34 cellular contexts compared by ENCODE assay signal in the genomic region with DNA sequence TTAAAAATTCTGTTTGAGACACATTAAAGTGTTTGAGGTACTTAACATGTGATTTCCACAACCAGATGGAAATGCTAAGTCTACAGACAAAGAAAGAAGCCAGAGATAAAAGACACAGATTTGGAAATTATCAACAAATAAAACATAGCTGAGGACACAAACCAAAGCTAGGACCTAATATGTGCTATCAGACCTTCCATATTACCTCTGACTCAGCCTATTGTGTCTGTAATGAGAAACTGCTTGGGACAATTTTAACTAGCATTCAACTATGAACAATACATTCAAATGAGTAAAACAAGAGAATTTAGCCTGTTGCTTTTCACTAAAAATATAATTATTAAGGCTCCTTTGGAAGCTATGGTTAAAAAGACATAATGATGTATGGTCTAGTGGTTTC. TPM values are rescaled to one million over a fixed set of nuclear protein-coding genes. Genes with fewer than 3 reads are reported as not detected.
"Had no signal": no experiment of that assay in that cellular context is flagged by ENCODE, and none has a peak within 500 bp of the region (broad histone marks: within the 10 kb centered on the region; RNA-seq: fewer than 3 reads in every experiment).

No MANE protein-coding gene starts in this region.

- H3K4me1 Mint-ChIP-seq: activated CD4-positive, alpha-beta memory T cell treated with anti-CD3 and anti-CD28 coated beads, Interleukin-2, amount 10 ng/mL, durations not matched to agents 7 days and 5 days; activated CD4-positive, alpha-beta T cell treated with anti-CD3 and anti-CD28 coated beads for 36 hours; activated CD4-positive, alpha-beta T cell treated with anti-CD3 and anti-CD28 coated beads, Interleukin-2, amount 10 ng/mL, durations not matched to agents 24 days and 14 days; activated naive CD4-positive, alpha-beta T cell treated with anti-CD3 and anti-CD28 coated beads, Interleukin-2, amount 10 ng/mL, durations not matched to agents 7 days and 5 days; activated naive CD8-positive, alpha-beta T cell treated with anti-CD3 and anti-CD28 coated beads, Interleukin-2, amount 10 ng/mL, durations not matched to agents 7 days and 5 days; brain had no signal

- H3K27ac ChIP-seq: ascending aorta, breast epithelium, cardiac muscle cell, colonic mucosa, dorsolateral prefrontal cortex, epithelial cell of prostate, esophagus squamous epithelium, foreskin keratinocyte, gastrocnemius medialis, heart left ventricle had no signal

- H3K36me3 ChIP-seq: breast epithelium, colonic mucosa had no signal

- ATAC-seq: activated CD4-positive, alpha-beta T cell treated with anti-CD3 and anti-CD28 coated beads for 36 hours; activated naive CD4-positive, alpha-beta T cell treated with anti-CD3 and anti-CD28 coated beads, Interleukin-2, amount 50 U/mL, for 72 hours; activated T-cell treated with anti-CD3 and anti-CD28 coated beads, Interleukin-2, amount 50 U/mL, for 72 hours; foreskin keratinocyte; gastrocnemius medialis; heart left ventricle; T-helper 17 cell had no signal

- H3K36me3 Mint-ChIP-seq: activated naive CD4-positive, alpha-beta T cell treated with anti-CD3 and anti-CD28 coated beads, Interleukin-2, amount 10 ng/mL, durations not matched to agents 7 days and 5 days had no signal

- H3K27me3 ChIP-seq: ascending aorta, breast epithelium, cardiac muscle cell, colonic mucosa, dorsolateral prefrontal cortex, esophagus squamous epithelium, foreskin keratinocyte, gastrocnemius medialis, heart left ventricle had no signal

- H3K4me1 ChIP-seq: ascending aorta, breast epithelium, colonic mucosa, esophagus squamous epithelium, foreskin keratinocyte, gastrocnemius medialis, heart left ventricle had no signal

- H3K9me3 Mint-ChIP-seq: activated CD4-positive, alpha-beta memory T cell treated with anti-CD3 and anti-CD28 coated beads, Interleukin-2, amount 10 ng/mL, durations not matched to agents 7 days and 5 days; activated CD4-positive, alpha-beta T cell treated with anti-CD3 and anti-CD28 coated beads, Interleukin-2, amount 10 ng/mL, durations not matched to agents 24 days and 14 days; activated naive CD4-positive, alpha-beta T cell treated with anti-CD3 and anti-CD28 coated beads, Interleukin-2, amount 10 ng/mL, durations not matched to agents 7 days and 5 days; activated naive CD4-positive, alpha-beta T cell treated with anti-CD3 and anti-CD28 coated beads, Interleukin-2, amount 50 U/mL, for 72 hours; activated naive CD8-positive, alpha-beta T cell treated with anti-CD3 and anti-CD28 coated beads, Interleukin-2, amount 10 ng/mL, durations not matched to agents 7 days and 5 days; activated T-cell treated with anti-CD3 and anti-CD28 coated beads, Interleukin-2, amount 50 U/mL, for 24 hours; activated T-cell treated with anti-CD3 and anti-CD28 coated beads, Interleukin-2, amount 50 U/mL, for 72 hours; brain; T-helper 2 cell treated with Interferon-gamma antibody and Interleukin-4, amounts not matched to agents 5 μg/mL and 100 μg/mL, for 36 hours had no signal

- DNase-seq: activated CD4-positive, alpha-beta memory T cell treated with anti-CD3 and anti-CD28 coated beads, Interleukin-2, amount 10 ng/mL, durations not matched to agents 7 days and 5 days; activated CD4-positive, alpha-beta T cell treated with anti-CD3 and anti-CD28 coated beads for 36 hours; activated CD4-positive, alpha-beta T cell treated with anti-CD3 and anti-CD28 coated beads, Interleukin-2, amount 10 ng/mL, durations not matched to agents 24 days and 14 days; activated CD4-positive, alpha-beta T cell treated with anti-CD3 and anti-CD28 coated beads, Interleukin-2, amount 50 U/mL, for 4 hours; activated CD4-positive, CD25-positive, alpha-beta regulatory T cell; activated CD4-positive, CD25-positive, alpha-beta regulatory T cell treated with anti-CD3 and anti-CD28 coated beads, Interleukin-2, amount 50 U/mL, for 72 hours; activated CD8-positive, alpha-beta memory T cell treated with anti-CD3 and anti-CD28 coated beads, Interleukin-2, amount 50 U/mL, for 48 hours; activated gamma-delta T cell; activated naive CD4-positive, alpha-beta T cell; activated naive CD4-positive, alpha-beta T cell treated with anti-CD3 and anti-CD28 coated beads, Interleukin-2, amount 10 ng/mL, durations not matched to agents 7 days and 5 days; activated naive CD8-positive, alpha-beta T cell treated with anti-CD3 and anti-CD28 coated beads, Interleukin-2, amount 10 ng/mL, durations not matched to agents 7 days and 5 days; activated T-cell treated with anti-CD3 and anti-CD28 coated beads for 4 hours; activated T-cell treated with anti-CD3 and anti-CD28 coated beads, Interleukin-2, amount 50 U/mL, for 24 hours; activated T-cell treated with anti-CD3 and anti-CD28 coated beads, Interleukin-2, amount 50 U/mL, for 72 hours; central memory CD4-positive, alpha-beta T cell; cerebellar nuclear complex; colonic mucosa; dorsolateral prefrontal cortex; effector memory CD4-positive, alpha-beta T cell; esophagus squamous epithelium; foreskin keratinocyte; gastrocnemius medialis; glutamatergic neuron; heart left ventricle; T-helper 1 cell; T-helper 17 cell; T1000 had no signal

- H3K27ac Mint-ChIP-seq: activated CD4-positive, alpha-beta memory T cell treated with anti-CD3 and anti-CD28 coated beads, Interleukin-2, amount 10 ng/mL, durations not matched to agents 7 days and 5 days; activated CD4-positive, alpha-beta T cell treated with anti-CD3 and anti-CD28 coated beads for 36 hours; activated CD4-positive, alpha-beta T cell treated with anti-CD3 and anti-CD28 coated beads, Interleukin-2, amount 10 ng/mL, durations not matched to agents 24 days and 14 days; activated naive CD4-positive, alpha-beta T cell treated with anti-CD3 and anti-CD28 coated beads, Interleukin-2, amount 10 ng/mL, durations not matched to agents 7 days and 5 days; activated naive CD4-positive, alpha-beta T cell treated with anti-CD3 and anti-CD28 coated beads, Interleukin-2, amount 50 U/mL, for 72 hours; activated naive CD8-positive, alpha-beta T cell treated with anti-CD3 and anti-CD28 coated beads, Interleukin-2, amount 10 ng/mL, durations not matched to agents 7 days and 5 days; activated T-cell treated with anti-CD3 and anti-CD28 coated beads, Interleukin-2, amount 50 U/mL, for 24 hours; activated T-cell treated with anti-CD3 and anti-CD28 coated beads, Interleukin-2, amount 50 U/mL, for 72 hours; T-helper 17 cell; T-helper 2 cell treated with Interferon-gamma antibody and Interleukin-4, amounts not matched to agents 5 μg/mL and 100 μg/mL, for 36 hours had no signal

- H3K9me3 ChIP-seq: ascending aorta, breast epithelium, colonic mucosa, esophagus squamous epithelium, gastrocnemius medialis, heart left ventricle had no signal

- H3K4me3 Mint-ChIP-seq: activated CD4-positive, alpha-beta memory T cell treated with anti-CD3 and anti-CD28 coated beads, Interleukin-2, amount 10 ng/mL, durations not matched to agents 7 days and 5 days; activated CD4-positive, alpha-beta T cell treated with anti-CD3 and anti-CD28 coated beads for 36 hours; activated CD4-positive, alpha-beta T cell treated with anti-CD3 and anti-CD28 coated beads, Interleukin-2, amount 10 ng/mL, durations not matched to agents 24 days and 14 days; activated naive CD4-positive, alpha-beta T cell treated with anti-CD3 and anti-CD28 coated beads, Interleukin-2, amount 10 ng/mL, durations not matched to agents 7 days and 5 days; activated naive CD8-positive, alpha-beta T cell treated with anti-CD3 and anti-CD28 coated beads, Interleukin-2, amount 10 ng/mL, durations not matched to agents 7 days and 5 days; activated T-cell treated with anti-CD3 and anti-CD28 coated beads, Interleukin-2, amount 50 U/mL, for 24 hours; activated T-cell treated with anti-CD3 and anti-CD28 coated beads, Interleukin-2, amount 50 U/mL, for 72 hours; brain; T-helper 17 cell; T-helper 2 cell treated with Interferon-gamma antibody and Interleukin-4, amounts not matched to agents 5 μg/mL and 100 μg/mL, for 36 hours had no signal

- H3K27me3 Mint-ChIP-seq: activated CD4-positive, alpha-beta memory T cell treated with anti-CD3 and anti-CD28 coated beads, Interleukin-2, amount 10 ng/mL, durations not matched to agents 7 days and 5 days; activated CD4-positive, alpha-beta T cell treated with anti-CD3 and anti-CD28 coated beads for 36 hours; activated CD4-positive, alpha-beta T cell treated with anti-CD3 and anti-CD28 coated beads, Interleukin-2, amount 10 ng/mL, durations not matched to agents 24 days and 14 days; activated naive CD4-positive, alpha-beta T cell treated with anti-CD3 and anti-CD28 coated beads, Interleukin-2, amount 10 ng/mL, durations not matched to agents 7 days and 5 days; activated naive CD8-positive, alpha-beta T cell treated with anti-CD3 and anti-CD28 coated beads, Interleukin-2, amount 10 ng/mL, durations not matched to agents 7 days and 5 days; activated T-cell treated with anti-CD3 and anti-CD28 coated beads, Interleukin-2, amount 50 U/mL, for 24 hours; brain; T-helper 17 cell had no signal

- H3K4me3 ChIP-seq: ascending aorta, breast epithelium, cardiac muscle cell, colonic mucosa, dorsolateral prefrontal cortex, esophagus squamous epithelium, gastrocnemius medialis, heart left ventricle had no signal

RNA-seq across cellular contexts. Expression of a gene that starts 54.6 kb away (rescaled TPM):
- total RNA-seq: activated CD4-positive, alpha-beta T cell treated with anti-CD3 and anti-CD28 coated beads, Interleukin-2, amount 10 ng/mL, durations not matched to agents 24 days and 14 days had no signal
